8 cellular contexts compared by ENCODE assay signal in the genomic region with DNA sequence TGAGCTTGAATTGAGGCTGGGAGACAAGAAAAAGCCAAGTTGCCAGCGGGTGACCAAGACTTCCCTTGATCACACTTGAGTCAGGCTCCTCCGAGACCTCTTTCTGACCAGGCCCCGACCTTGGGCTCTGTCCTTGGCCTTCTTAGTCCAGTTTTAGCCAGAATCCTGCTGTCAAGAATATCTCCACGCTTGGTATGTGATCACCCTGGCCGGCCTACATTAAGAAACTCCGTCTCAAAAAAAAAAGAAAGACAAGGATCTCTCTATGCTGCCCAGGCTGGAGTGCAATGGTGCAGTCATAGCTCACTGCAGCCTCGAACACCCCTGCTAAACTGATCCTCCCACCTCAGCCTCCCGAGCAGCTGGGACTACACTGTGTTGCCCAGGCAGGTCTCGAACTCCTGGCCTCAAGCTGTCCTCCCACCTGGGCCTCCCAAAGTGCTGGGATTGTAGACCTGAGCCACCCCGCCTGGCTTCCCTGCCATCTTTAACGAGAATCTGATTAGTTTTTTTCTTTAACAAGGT. TPM values are rescaled to one million over a fixed set of nuclear protein-coding genes. Genes with fewer than 3 reads are reported as not detected.
A peak's percentile ranks its signal among the peaks of the same experiment; 100 is the strongest.
DNase-seq lines count a peak whose midpoint lies in the region; ATAC-seq and TF ChIP-seq lines count a peak whose summit lies in the region.

No MANE protein-coding gene starts in this region.

- H3K4me1 ChIP-seq in Karpas-422 (ENCODE audit: low read length) (peaks cover 20% of the 10 kb centered on the region), colonic mucosa (peaks cover 12% of the 10 kb centered on the region)

- TF ChIP-seq CTCF in AG10803 (conservative IDR thresholded peaks at IDR 0.05; ENCODE audit: low read length) = no peak
- no peak for TF ChIP-seq CTCF in colonic mucosa (IDR thresholded peaks at IDR 0.05)
- no peak for TF ChIP-seq CTCF in nephron (IDR thresholded peaks at IDR 0.05; ENCODE audit: unreplicated experiment in 3 of 3)

- intact Hi-C loops in colonic mucosa (cut with DNase I) = no loop called here

- H3K27ac Mint-ChIP-seq in nephron = peak overlapping the region; percentile 21 to 90 (median 71)

- H3K4me3 Mint-ChIP-seq in nephron = peak overlapping the region; percentile 74 to 80 (median 78)

- peak overlapping the region; percentile 99 for H3K4me2 ChIP-seq in Karpas-422 (ENCODE audit: low read depth, low read length, poor library complexity, severe bottlenecking)

- H3K27me3 ChIP-seq in Karpas-422 (ENCODE audit: low read length) (no peaks in the 10 kb centered on the region), colonic mucosa (no peaks in the 10 kb centered on the region)

- peak overlapping the region; percentile 84 for H3K9ac ChIP-seq in Karpas-422 (ENCODE audit: low read length)
- peak overlapping the region; percentile 85 to 88 for H3K9ac ChIP-seq in colonic mucosa (ENCODE audit: low read depth in 2 of 2, low read length in 2 of 2)

- DNase-seq in AG10803 (ENCODE audit: low read depth) (no peak), Karpas-422 (no peak), colonic mucosa (no peak), NK-92 (lab: John Stamatoyannopoulos, UW; ENCODE audit: unreplicated experiment) (no peak), AG08396 (ENCODE audit: low spot score) (no peak), NCI-H1092 treated with DMSO at 0.1 percent for 48 hours (lab: John Stamatoyannopoulos, UW) (no peak)

- peak overlapping the region; percentile 77 for H3K4me3 ChIP-seq in AG10803 (ENCODE audit: low read length)
- H3K4me3 ChIP-seq in Karpas-422 (ENCODE audit: low read length) = peak overlapping the region; percentile 84
- H3K4me3 ChIP-seq in colonic mucosa = peak overlapping the region; percentile 53

- no peaks in the 10 kb centered on the region for H3K9me2 ChIP-seq in Karpas-422 (replicated peaks; ENCODE audit: insufficient read depth, low read length)

- no peaks in the 10 kb centered on the region for H3K79me2 ChIP-seq in Karpas-422 (ENCODE audit: low read length)

- no peak for ATAC-seq in HG03025 (IDR thresholded peaks at IDR 0.05; ENCODE audit: low FRiP score, unreplicated experiment)

- H4K20me1 ChIP-seq in Karpas-422 (ENCODE audit: insufficient read depth, low read depth, low read length) = peaks cover 11% of the 10 kb centered on the region; the same call in 1 of the 2 replicates

- peaks cover 4% of the 10 kb centered on the region for H3K27me3 Mint-ChIP-seq in nephron (ENCODE audit: low read depth)

- H3K27ac ChIP-seq in Karpas-422 (ENCODE audit: low read length) (no peak overlapping the region), colonic mucosa (peak overlapping the region; percentile 93)

- no peaks in the 10 kb centered on the region for H3K36me3 Mint-ChIP-seq in nephron (ENCODE audit: low read depth)

- peak overlapping the region; percentile 99; the same call in 1 of the 2 replicates for H2AFZ ChIP-seq in Karpas-422 (ENCODE audit: low read length)

- H3K4me1 Mint-ChIP-seq in nephron = peaks cover 18% of the 10 kb centered on the region

- no peaks in the 10 kb centered on the region for H3K36me3 ChIP-seq in Karpas-422 (ENCODE audit: insufficient read depth, low read length)
- no peaks in the 10 kb centered on the region for H3K36me3 ChIP-seq in colonic mucosa

- H3K9me3 Mint-ChIP-seq in nephron = no peaks in the 10 kb centered on the region

- no peaks in the 10 kb centered on the region for H3K9me3 ChIP-seq in Karpas-422 (ENCODE audit: low read length)
- no peaks in the 10 kb centered on the region for H3K9me3 ChIP-seq in colonic mucosa

RNA-seq across cellular contexts. Expression of gene ITPK1, which starts 1.0 kb away (rescaled TPM):
- total RNA-seq in Karpas-422 (2014; rRNA removed; shearing (Covaris generic); ENCODE audit: low replicate concordance) = 6.3 and 23.7 TPM in 2 replicates
- total RNA-seq in colonic mucosa = 100 to 1,000 TPM; 118 to 134 TPM
